In the genomic region with DNA sequence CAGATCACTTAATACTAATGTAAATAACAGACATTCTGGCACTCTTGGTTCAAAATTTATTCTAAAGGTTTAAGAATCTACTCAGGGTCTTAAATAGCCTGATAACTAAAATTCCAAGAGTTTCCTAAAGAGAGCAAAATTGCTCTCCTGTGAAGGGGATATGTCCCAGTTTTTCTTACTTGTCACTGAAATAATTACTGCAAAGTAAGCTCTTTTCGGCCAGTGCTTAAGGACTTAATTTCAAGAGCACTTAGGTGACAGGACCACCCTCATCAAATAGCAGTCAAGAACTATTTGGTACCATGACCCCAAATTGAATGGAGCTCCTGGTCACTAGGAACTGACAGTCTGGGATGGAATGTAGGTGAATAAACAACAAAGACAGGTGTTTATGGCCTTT, we compare ENCODE assay signal across 16 cellular contexts.
"Had no signal": no experiment of that assay in that cellular context is flagged by ENCODE, and none has a peak within 500 bp of the region (broad histone marks: within the 10 kb centered on the region; RNA-seq: fewer than 3 reads in every experiment).

No MANE protein-coding gene starts in this region.

- H3K4me3 ChIP-seq: body of pancreas, heart right ventricle, left lung, right atrium auricular region, SK-N-MC, smooth muscle cell, upper lobe of left lung had no signal

- DNase-seq: activated CD4-positive, alpha-beta T cell treated with anti-CD3 and anti-CD28 coated beads, Interleukin-2, amount 50 U/mL, for 48 hours; activated naive CD4-positive, alpha-beta T cell treated with anti-CD3 and anti-CD28 coated beads for 36 hours; activated T-cell treated with anti-CD3 and anti-CD28 coated beads, Interleukin-2, amount 50 U/mL, for 48 hours; amniotic stem cell; body of pancreas; effector memory CD4-positive, alpha-beta T cell; heart right ventricle; left lung; stimulated activated naive CD4-positive, alpha-beta T cell treated with Interleukin-2 at 50 U/mL for 16 hours; upper lobe of left lung had no signal

- H3K27ac ChIP-seq: body of pancreas, heart right ventricle, left lung, right atrium auricular region, SK-N-MC, upper lobe of left lung had no signal

- H3K27ac Mint-ChIP-seq: activated naive CD4-positive, alpha-beta T cell treated with anti-CD3 and anti-CD28 coated beads for 36 hours had no signal

- H3K9me3 ChIP-seq: body of pancreas, heart right ventricle, left lung, right atrium auricular region, upper lobe of left lung had no signal

- ATAC-seq: activated CD4-positive, CD25-positive, alpha-beta regulatory T cell treated with anti-CD3 and anti-CD28 coated beads, Interleukin-2, amount 50 U/mL, for 24 hours; body of pancreas; heart right ventricle; left lung had no signal

- H3K4me2 ChIP-seq: smooth muscle cell had no signal

- H3K9me3 Mint-ChIP-seq: activated naive CD4-positive, alpha-beta T cell treated with anti-CD3 and anti-CD28 coated beads for 36 hours had no signal

- FAIRE-seq: frontal cortex, keratinocyte had no signal

- H3K27me3 ChIP-seq: body of pancreas, left lung, right atrium auricular region, upper lobe of left lung had no signal

- H3K36me3 ChIP-seq: heart right ventricle, left lung, right atrium auricular region, upper lobe of left lung had no signal
